2 cellular contexts compared by ENCODE assay signal in genomic region chr1:18575620-18576019, GRCh38.
A peak's percentile ranks its signal among the peaks of the same experiment; 100 is the strongest.
TF ChIP-seq lines count a peak whose summit lies in the region.

No MANE protein-coding gene starts in this region.

TF ChIP-seq in K562, 482 proteins besides CTCF, POLR2A, EP300 and RAD21 (continued from another document and continues in another):
- TF ChIP-seq ZBTB12 (CRISPR knock-in tag; IDR thresholded peaks at IDR 0.05) (no peak), CREB1 (IDR thresholded peaks at IDR 0.05) (no peak), CREB1 (CRISPR knock-in tag; IDR thresholded peaks at IDR 0.05) (no peak), MTA3 (IDR thresholded peaks at IDR 0.05; ENCODE audit: borderline replicate concordance) (0 out of 2 replicates have a peak, but pooled peaks have one; percentile 28), MXD1 (CRISPR knock-in tag; IDR thresholded peaks at IDR 0.05; ENCODE audit: borderline replicate concordance, poor library complexity, severe bottlenecking) (no peak), SETDB1 (IDR thresholded peaks at IDR 0.05; ENCODE audit: low read length) (no peak), ZNF512 (tag; IDR thresholded peaks at IDR 0.05) (no peak), BRF2 (IDR thresholded peaks at IDR 0.05; ENCODE audit: borderline replicate concordance, insufficient read depth, insufficient read length) (no peak), THRA (IDR thresholded peaks at IDR 0.05) (no peak), KAT7 (CRISPR knock-in tag; IDR thresholded peaks at IDR 0.05; ENCODE audit: borderline replicate concordance) (no peak), CHD1 (IDR thresholded peaks at IDR 0.05; ENCODE audit: low read length) (no peak), CLOCK (CRISPR knock-in tag; IDR thresholded peaks at IDR 0.05; ENCODE audit: borderline replicate concordance) (no peak), SMC3 (conservative IDR thresholded peaks at IDR 0.05; ENCODE audit: insufficient read depth, low read depth, low read length) (peak; percentile 79), ZNF274 (IDR thresholded peaks at IDR 0.05; ENCODE audit: borderline replicate concordance, low read depth, low read length) (no peak), LCOR (CRISPR knock-in tag; IDR thresholded peaks at IDR 0.05) (no peak), SREBF1 (IDR thresholded peaks at IDR 0.05; ENCODE audit: borderline replicate concordance, low read depth, low read length) (no peak), NCOR1 (IDR thresholded peaks at IDR 0.05) (no peak), FOXK2 (conservative IDR thresholded peaks at IDR 0.05 in 1 of 2, IDR thresholded peaks at IDR 0.05 in 1 of 2; ENCODE audit: low read depth in 2 of 2) (no peak), ZNF444 (CRISPR knock-in tag; IDR thresholded peaks at IDR 0.05) (no peak), BMI1 (IDR thresholded peaks at IDR 0.05; ENCODE audit: low read length) (no peak)

TF ChIP-seq in liver, 16 proteins besides CTCF, POLR2A, EP300 and RAD21:
- TF ChIP-seq MAX (IDR thresholded peaks at IDR 0.05) (no peak), YY1 (IDR thresholded peaks at IDR 0.05) (no peak), TAF1 (conservative IDR thresholded peaks at IDR 0.05) (no peak)
